Comparison of ENCODE assay signal across 9 cellular contexts in genomic region chr2:231297108-231297908, GRCh38.
DNase-seq lines count a peak whose midpoint lies in the region; ATAC-seq and TF ChIP-seq lines count a peak whose summit lies in the region.
"Had no signal": no experiment of that assay in that cellular context is flagged by ENCODE, and none has a peak within 500 bp of the region (broad histone marks: within the 10 kb centered on the region; RNA-seq: fewer than 3 reads in every experiment).

No MANE protein-coding gene starts in this region.

- H3K27ac Mint-ChIP-seq in CD4-positive, alpha-beta memory T cell = no peak overlapping the region
- peak overlapping the region; percentile 17 for H3K27ac Mint-ChIP-seq in dendritic cell treated with granulocyte-macrophage colony-stimulating factor and Interleukin-4, amounts not matched to agents 40 ng/mL and 50 ng/mL, for 4 days
- H3K27ac Mint-ChIP-seq: T-cell had no signal

- WGBS in right lobe of liver (ENCODE audit: insufficient coverage, low coverage, low lambda C conversion rate, missing lambda C conversion rate) = 41% methylated on average over 11 of the region's 12 CpGs
- WGBS in suprapubic skin = 66% methylated on average over 12 of the region's 12 CpGs

- H3K4me1 ChIP-seq in CD4-positive, alpha-beta memory T cell (ENCODE audit: insufficient read depth, low read length) = no peaks in the 10 kb centered on the region
- H3K4me1 ChIP-seq in right lobe of liver (no peaks in the 10 kb centered on the region), suprapubic skin (no peaks in the 10 kb centered on the region)

- H3K27me3 ChIP-seq in CD4-positive, alpha-beta memory T cell (ENCODE audit: insufficient read depth, low read length) = no peaks in the 10 kb centered on the region
- no peaks in the 10 kb centered on the region for H3K27me3 ChIP-seq in right lobe of liver
- no peaks in the 10 kb centered on the region for H3K27me3 ChIP-seq in suprapubic skin

- POLR2A ChIA-PET in CD4-positive, alpha-beta memory T cell (lab: Charles Lee; ENCODE audit: partially characterized antibody) = no interaction called here

- no peaks in the 10 kb centered on the region for H3K36me3 ChIP-seq in CD4-positive, alpha-beta memory T cell (ENCODE audit: insufficient read depth, low read length)
- H3K36me3 ChIP-seq in right lobe of liver = no peaks in the 10 kb centered on the region
- H3K36me3 ChIP-seq in suprapubic skin = peaks cover 10% of the 10 kb centered on the region

- no peaks in the 10 kb centered on the region for H3K9me3 ChIP-seq in CD4-positive, alpha-beta memory T cell (ENCODE audit: control insufficient read depth in 1 of 2, low read length in 2 of 2)
- no peaks in the 10 kb centered on the region for H3K9me3 ChIP-seq in right lobe of liver
- no peaks in the 10 kb centered on the region for H3K9me3 ChIP-seq in suprapubic skin

- peak; percentile 62 to 74 (median 67) for TF ChIP-seq CTCF in right lobe of liver (IDR thresholded peaks at IDR 0.05)
- TF ChIP-seq CTCF in suprapubic skin (IDR thresholded peaks at IDR 0.05) = peak; percentile 23 to 57

- H3K27me3 Mint-ChIP-seq in CD4-positive, alpha-beta memory T cell = peaks cover 3 to 4% of the 10 kb centered on the region in 2 donors
- peaks cover 3% of the 10 kb centered on the region for H3K27me3 Mint-ChIP-seq in dendritic cell treated with granulocyte-macrophage colony-stimulating factor and Interleukin-4, amounts not matched to agents 40 ng/mL and 50 ng/mL, for 4 days

- no peaks in the 10 kb centered on the region for H3K36me3 Mint-ChIP-seq in CD4-positive, alpha-beta memory T cell
- H3K36me3 Mint-ChIP-seq in dendritic cell treated with granulocyte-macrophage colony-stimulating factor and Interleukin-4, amounts not matched to agents 40 ng/mL and 50 ng/mL, for 4 days (ENCODE audit: low read depth) = no peaks in the 10 kb centered on the region
- H3K36me3 Mint-ChIP-seq: T-cell had no signal

- no peak overlapping the region for H3K4me3 Mint-ChIP-seq in CD4-positive, alpha-beta memory T cell
- no peak overlapping the region for H3K4me3 Mint-ChIP-seq in dendritic cell treated with granulocyte-macrophage colony-stimulating factor and Interleukin-4, amounts not matched to agents 40 ng/mL and 50 ng/mL, for 4 days
- H3K4me3 Mint-ChIP-seq: T-cell had no signal

- no peaks in the 10 kb centered on the region for H3K9me3 Mint-ChIP-seq in CD4-positive, alpha-beta memory T cell
- no peaks in the 10 kb centered on the region for H3K9me3 Mint-ChIP-seq in dendritic cell treated with granulocyte-macrophage colony-stimulating factor and Interleukin-4, amounts not matched to agents 40 ng/mL and 50 ng/mL, for 4 days
- H3K9me3 Mint-ChIP-seq: T-cell had no signal

- TF ChIP-seq POLR2A in right lobe of liver (IDR thresholded peaks at IDR 0.05) = no peak
- TF ChIP-seq POLR2A in suprapubic skin (IDR thresholded peaks at IDR 0.05) = no peak

- H3K4me3 ChIP-seq in CD4-positive, alpha-beta memory T cell (ENCODE audit: low read length in 2 of 2) = no peak overlapping the region
- H3K4me3 ChIP-seq in right lobe of liver (no peak overlapping the region), suprapubic skin (no peak overlapping the region)

- CTCF ChIA-PET in CD4-positive, alpha-beta memory T cell (lab: Charles Lee; ENCODE audit: partially characterized antibody) = interaction anchor here (0.9 to 2.3 kb wide), 4 partner anchors 9 to 160 kb away, joined by 3 to 14 read pairs (median 4); no protein-coding TSS in a partner anchor

- TF ChIP-seq EP300 in suprapubic skin (IDR thresholded peaks at IDR 0.05) = no peak

- no peaks in the 10 kb centered on the region for H3K4me1 Mint-ChIP-seq in CD4-positive, alpha-beta memory T cell
- peaks cover 54% of the 10 kb centered on the region for H3K4me1 Mint-ChIP-seq in dendritic cell treated with granulocyte-macrophage colony-stimulating factor and Interleukin-4, amounts not matched to agents 40 ng/mL and 50 ng/mL, for 4 days (ENCODE audit: low read depth)

- no peak overlapping the region for H3K27ac ChIP-seq in CD4-positive, alpha-beta memory T cell (ENCODE audit: low read depth, low read length)
- no peak overlapping the region for H3K27ac ChIP-seq in right lobe of liver
- H3K27ac ChIP-seq in suprapubic skin = no peak overlapping the region

- ATAC-seq in GM18907 (IDR thresholded peaks at IDR 0.05; ENCODE audit: unreplicated experiment) = peak; percentile 63
- peak; percentile 45 for ATAC-seq in HG03460 (IDR thresholded peaks at IDR 0.05; ENCODE audit: unreplicated experiment)
- peak; percentile 89 to 93 (median 90) for ATAC-seq in right lobe of liver
- ATAC-seq: T-cell had no signal

- intact Hi-C loops in CD4-positive, alpha-beta memory T cell (cut with micrococcal nuclease) = loop anchor here (1.0 kb wide), 1 partner anchor 155 kb away; no protein-coding TSS in a partner anchor
- intact Hi-C loops in dendritic cell treated with granulocyte-macrophage colony-stimulating factor and Interleukin-4, amounts not matched to agents 40 ng/mL and 50 ng/mL, for 4 days (cut with micrococcal nuclease) = loop anchor here (1.0 to 5.0 kb wide), 3 partner anchors 25 to 105 kb away; no protein-coding TSS in a partner anchor
- intact Hi-C loops in right lobe of liver (cut with DNase I) = loop anchor here in 1 of 2 donors (10.0 kb wide), 1 partner anchor 107 kb away; no protein-coding TSS in a partner anchor

- DNase-seq in CD4-positive, alpha-beta memory T cell = peak in 3 of 5 donors; percentile 4 to 5 (median 4)
- DNase-seq in RPMI8226 (peak; percentile 54), right lobe of liver (peak; percentile 59 to 69 (median 61)), suprapubic skin (ENCODE audit: low spot score in 2 of 2) (no peak), activated gamma-delta T cell (lab: John Stamatoyannopoulos, UW) (no peak)

Comparison
In these comparisons a context has a peak if more than half of its experiments do, and no peak if none do; other contexts are left out.
1. DNase-seq: peak in CD4-positive, alpha-beta memory T cell (3 of 5), RPMI8226 (single experiment) and right lobe of liver (3 of 3); none in suprapubic skin (0 of 2) and activated gamma-delta T cell (single experiment).
2. Peak in every context shown above with its lines, with median percentiles within 50 percentile points of each other: ATAC-seq.